ENCODE assay signal across 1 cellular context in genomic region chr20:63627129-63627699, GRCh38.
TF ChIP-seq lines count a peak whose summit lies in the region.

No MANE protein-coding gene starts in this region.

TF ChIP-seq in GM12878, 131 proteins besides CTCF, POLR2A, EP300 and RAD21 (continued from another document and continues in another):
- no peak for TF ChIP-seq ZBTB4 (CRISPR knock-in tag; IDR thresholded peaks at IDR 0.05)
- TF ChIP-seq STAT1 (conservative IDR thresholded peaks at IDR 0.05), result peak; percentile 92; the same call in 1 of the 2 replicates
- TF ChIP-seq E4F1 (IDR thresholded peaks at IDR 0.05; ENCODE audit: borderline replicate concordance, partially characterized antibody), result peak; percentile 31
- no peak for TF ChIP-seq JUNB (IDR thresholded peaks at IDR 0.05)
- no peak for TF ChIP-seq HDAC2 (IDR thresholded peaks at IDR 0.05)
- TF ChIP-seq BHLHE40 (IDR thresholded peaks at IDR 0.05; ENCODE audit: borderline replicate concordance in 1 of 2, low read depth in 2 of 2, low read length in 1 of 2), result peak in 1 of 2 experiments; percentile 65; a peak in 2 of 4 replicates
- TF ChIP-seq RELB (IDR thresholded peaks at IDR 0.05; ENCODE audit: low read depth), result peak; percentile 34; the same call in 1 of the 2 replicates
- TF ChIP-seq USF2 (IDR thresholded peaks at IDR 0.05; ENCODE audit: borderline replicate concordance, low read depth, low read length), result no peak
- no peak for TF ChIP-seq ZNF274 (IDR thresholded peaks at IDR 0.05; ENCODE audit: insufficient read depth, insufficient read length)
- TF ChIP-seq BMI1 (IDR thresholded peaks at IDR 0.05; ENCODE audit: borderline replicate concordance), result no peak
- no peak for TF ChIP-seq IRF3 (IDR thresholded peaks at IDR 0.05)
- TF ChIP-seq HDAC6 (IDR thresholded peaks at IDR 0.05; ENCODE audit: unreplicated experiment), result no peak
- TF ChIP-seq REST (IDR thresholded peaks at IDR 0.05; ENCODE audit: low read depth, low read length), result no peak
- no peak for TF ChIP-seq YBX1 (IDR thresholded peaks at IDR 0.05)
- no peak for TF ChIP-seq CBX3 (IDR thresholded peaks at IDR 0.05; ENCODE audit: borderline replicate concordance, low read depth)
- no peak for TF ChIP-seq CHD4 (IDR thresholded peaks at IDR 0.05)
- TF ChIP-seq JUND (IDR thresholded peaks at IDR 0.05; ENCODE audit: low read depth, low read length), result no peak
- peak; percentile 60 for TF ChIP-seq RELA (IDR thresholded peaks at IDR 0.05; ENCODE audit: borderline replicate concordance, partially characterized antibody)
- no peak for TF ChIP-seq RCOR1 (conservative IDR thresholded peaks at IDR 0.05; ENCODE audit: low read depth, low read length)
- peak; percentile 93 for TF ChIP-seq BACH1 (IDR thresholded peaks at IDR 0.05; ENCODE audit: borderline replicate concordance)
- TF ChIP-seq CUX1 (IDR thresholded peaks at IDR 0.05; ENCODE audit: insufficient replicate concordance, low read depth, low read length), result no peak
- peak; percentile 35; the same call in 1 of the 2 replicates for TF ChIP-seq YY1 (IDR thresholded peaks at IDR 0.05; ENCODE audit: low read depth, low read length)
- TF ChIP-seq DPF2 (IDR thresholded peaks at IDR 0.05), result peak; percentile 87
- TF ChIP-seq GABPA (IDR thresholded peaks at IDR 0.05; ENCODE audit: low read depth), result no peak
- no peak for TF ChIP-seq CBX5 (IDR thresholded peaks at IDR 0.05; ENCODE audit: low read depth)
- no peak for TF ChIP-seq RFX5 (IDR thresholded peaks at IDR 0.05; ENCODE audit: low read depth, low read length)
- TF ChIP-seq RBBP5 (conservative IDR thresholded peaks at IDR 0.05), result no peak
- peak; percentile 42; the same call in 1 of the 3 replicates for TF ChIP-seq POU2F2 (IDR thresholded peaks at IDR 0.05; ENCODE audit: borderline replicate concordance, low read depth, low read length)
- TF ChIP-seq KLF5 (IDR thresholded peaks at IDR 0.05; ENCODE audit: partially characterized antibody), result no peak
- TF ChIP-seq SPI1 (IDR thresholded peaks at IDR 0.05; ENCODE audit: borderline replicate concordance, insufficient read depth, low read depth, low read length), result no peak
- TF ChIP-seq TCF7 (IDR thresholded peaks at IDR 0.05; ENCODE audit: borderline replicate concordance), result no peak
- TF ChIP-seq ZNF207 (IDR thresholded peaks at IDR 0.05; ENCODE audit: borderline replicate concordance), result peak; percentile 92
- TF ChIP-seq IRF4 (IDR thresholded peaks at IDR 0.05; ENCODE audit: low read depth, low read length), result no peak
- TF ChIP-seq TARDBP (IDR thresholded peaks at IDR 0.05; ENCODE audit: borderline replicate concordance), result no peak
- no peak for TF ChIP-seq FOXK2 (IDR thresholded peaks at IDR 0.05)
- no peak for TF ChIP-seq CHD1 (IDR thresholded peaks at IDR 0.05; ENCODE audit: low read depth, low read length)
- TF ChIP-seq ZBTB33 (IDR thresholded peaks at IDR 0.05), result no peak
- TF ChIP-seq MEF2A (IDR thresholded peaks at IDR 0.05; ENCODE audit: insufficient read depth, low read depth, low read length), result no peak
- 0 out of 2 replicates have a peak, but pooled peaks have one; percentile 17 for TF ChIP-seq PAX5 (IDR thresholded peaks at IDR 0.05; ENCODE audit: borderline replicate concordance, low read depth, low read length)
- peak; percentile 19 for TF ChIP-seq MEF2B (IDR thresholded peaks at IDR 0.05; ENCODE audit: partially characterized antibody, poor library complexity, severe bottlenecking)
- TF ChIP-seq CBFB (IDR thresholded peaks at IDR 0.05; ENCODE audit: low read depth), result no peak; the same call in 1 of the 2 replicates
- no peak for TF ChIP-seq ASH2L (IDR thresholded peaks at IDR 0.05; ENCODE audit: borderline replicate concordance, low read depth)
- no peak; the same call in 1 of the 2 replicates for TF ChIP-seq SIN3A (IDR thresholded peaks at IDR 0.05; ENCODE audit: low read depth, low read length)
